In genomic region chr19:10566408-10566657, GRCh38 we compare ENCODE assay signal across 8 cellular contexts. TPM values are rescaled to one million over a fixed set of nuclear protein-coding genes. Genes with fewer than 3 reads are reported as not detected.
DNase-seq lines count a peak whose midpoint lies in the region; ATAC-seq, FAIRE-seq and TF ChIP-seq lines count a peak whose summit lies in the region.

No MANE protein-coding gene starts in this region.

- H3K4me3 Mint-ChIP-seq in activated CD4-positive, alpha-beta T cell treated with anti-CD3 and anti-CD28 coated beads, Interleukin-2, amount 10 ng/mL, durations not matched to agents 24 days and 14 days, result peak overlapping the region; percentile 99

- H3K36me3 ChIP-seq in HepG2 (replicated peaks in 1 of 2; ENCODE audit: control insufficient read depth in 1 of 2, insufficient read depth in 2 of 2, low read length in 2 of 2), result no peaks in the 10 kb centered on the region; a peak in 1 of 5 replicates
- H3K36me3 ChIP-seq in thoracic aorta, result no peaks in the 10 kb centered on the region

- intact Hi-C loops in activated CD4-positive, alpha-beta T cell treated with anti-CD3 and anti-CD28 coated beads, Interleukin-2, amount 10 ng/mL, durations not matched to agents 24 days and 14 days (cut with micrococcal nuclease), result loop anchor here (1.0 to 10.0 kb wide), 12 partner anchors 14 to 462 kb away; partner anchors contain the start of genes ANGPTL6, CARM1, CDC37 and ICAM1
- intact Hi-C loops in HepG2 (cut with micrococcal nuclease; ENCODE audit: unreplicated experiment), result no loop called here

- H3K4me1 Mint-ChIP-seq in activated CD4-positive, alpha-beta T cell treated with anti-CD3 and anti-CD28 coated beads, Interleukin-2, amount 10 ng/mL, durations not matched to agents 24 days and 14 days, result peaks cover 47% of the 10 kb centered on the region

- POLR2A ChIA-PET in HepG2 (lab: Yijun Ruan, JAX), result interaction anchor here (1.0 to 1.6 kb wide), 2 partner anchors 10 kb away, joined by 3 to 4 read pairs; no protein-coding TSS in a partner anchor

- TF ChIP-seq CTCF in HepG2 (CRISPR knock-in tag; IDR thresholded peaks at IDR 0.05), result no peak
- TF ChIP-seq CTCF in thoracic aorta (IDR thresholded peaks at IDR 0.05), result no peak

- no TSS peak for BruUV-seq in HepG2 (replicated peaks; lab: Mats Ljungman, UMichigan)

- in situ Hi-C loops in HepG2 (cut with HindIII; ENCODE audit: extremely low pct_ligation_motif_present, low pct_unique_long_range_greater_than_20kb), result no loop called here

- CTCF ChIA-PET in HepG2 (lab: Yijun Ruan, JAX; ENCODE audit: low intra/inter-chr PET ratio, low total read pairs), result no interaction called here

- H3K36me3 Mint-ChIP-seq in activated CD4-positive, alpha-beta T cell treated with anti-CD3 and anti-CD28 coated beads, Interleukin-2, amount 10 ng/mL, durations not matched to agents 24 days and 14 days (ENCODE audit: low read depth), result peaks cover 43% of the 10 kb centered on the region

- no peaks in the 10 kb centered on the region for H3K9me3 Mint-ChIP-seq in activated CD4-positive, alpha-beta T cell treated with anti-CD3 and anti-CD28 coated beads, Interleukin-2, amount 10 ng/mL, durations not matched to agents 24 days and 14 days

- H3K4me2 ChIP-seq in HepG2 (ENCODE audit: low read depth, low read length), result peak overlapping the region; percentile 84

- H3K27me3 ChIP-seq in HepG2 (ENCODE audit: control insufficient read depth in 1 of 2, insufficient read depth in 2 of 2, low read length in 2 of 2), result no peaks in the 10 kb centered on the region
- no peaks in the 10 kb centered on the region for H3K27me3 ChIP-seq in thoracic aorta (replicated peaks; ENCODE audit: insufficient read depth)

- ATAC-seq in HepG2, result no peak
- no peak for ATAC-seq in thoracic aorta (ENCODE audit: insufficient number of reproducible peaks, low FRiP score, low read depth)

- H4K20me1 ChIP-seq in HepG2 (ENCODE audit: insufficient read depth, low read length), result no peaks in the 10 kb centered on the region

- no peak overlapping the region for H2AFZ ChIP-seq in HepG2 (ENCODE audit: low read length)

- WGBS in HepG2 (ENCODE audit: low lambda C conversion rate), result 53% methylated on average over 4 of the region's 4 CpGs

- TF ChIP-seq EP300 in HepG2 (IDR thresholded peaks at IDR 0.05; ENCODE audit: low read depth in 2 of 2, low read length in 2 of 2), result no peak
- TF ChIP-seq EP300 in HepG2 (CRISPR knock-in tag; IDR thresholded peaks at IDR 0.05; ENCODE audit: borderline replicate concordance), result no peak

- H3K4me3 ChIP-seq in HepG2 (replicated peaks in 1 of 3; ENCODE audit: insufficient read depth in 1 of 3, low read depth in 2 of 3, low read length in 3 of 3) (peak overlapping the region; percentile 49 to 85 (median 55)), thoracic aorta (peak overlapping the region; percentile 96)

- no peak for TF ChIP-seq POLR2A in HepG2 (IDR thresholded peaks at IDR 0.05; ENCODE audit: insufficient read depth in 1 of 2, low read depth in 2 of 2, low read length in 2 of 2)

- peaks cover 3% of the 10 kb centered on the region for H3K27me3 Mint-ChIP-seq in activated CD4-positive, alpha-beta T cell treated with anti-CD3 and anti-CD28 coated beads, Interleukin-2, amount 10 ng/mL, durations not matched to agents 24 days and 14 days

- FAIRE-seq in HepG2 (lab: Jason Lieb, UNC), result no peak

- no peaks in the 10 kb centered on the region for H3K9me3 ChIP-seq in HepG2 (ENCODE audit: low read length)
- H3K9me3 ChIP-seq in thoracic aorta, result no peaks in the 10 kb centered on the region

- TF ChIP-seq RAD21 in HepG2 (CRISPR knock-in tag; IDR thresholded peaks at IDR 0.05), result no peak

- H3K27ac ChIP-seq in angular gyrus (ENCODE audit: low read depth, low read length), result peak overlapping the region; percentile 85
- no peak overlapping the region for H3K27ac ChIP-seq in HepG2 (ENCODE audit: extremely low read length, insufficient read depth, low read length)
- peak overlapping the region; percentile 84 to 90 for H3K27ac ChIP-seq in thoracic aorta

- DNase-seq in activated CD4-positive, alpha-beta T cell treated with anti-CD3 and anti-CD28 coated beads, Interleukin-2, amount 10 ng/mL, durations not matched to agents 24 days and 14 days, result no peak
- DNase-seq in activated CD4-positive, alpha-beta T cell treated with anti-CD3 and anti-CD28 coated beads for 48 hours, result no peak
- DNase-seq in HepG2 (ENCODE audit: low spot score), result no peak
- no peak for DNase-seq in thoracic aorta (ENCODE audit: low spot score)
- no peak for DNase-seq in amniotic stem cell (lab: John Stamatoyannopoulos, UW)
- DNase-seq in Kasumi-1 (lab: John Stamatoyannopoulos, UW), result no peak
- no peak for DNase-seq in NCI-H1092 (lab: John Stamatoyannopoulos, UW)

- peak overlapping the region; percentile 96 for H3K27ac Mint-ChIP-seq in activated CD4-positive, alpha-beta T cell treated with anti-CD3 and anti-CD28 coated beads, Interleukin-2, amount 10 ng/mL, durations not matched to agents 24 days and 14 days

- H3K4me1 ChIP-seq in HepG2 (ENCODE audit: insufficient read depth, low read length), result peaks cover 41% of the 10 kb centered on the region
- H3K4me1 ChIP-seq in thoracic aorta (ENCODE audit: control insufficient read depth in 1 of 2, low read depth in 2 of 2), result peaks cover 28 to 37% of the 10 kb centered on the region in 2 donors

- H3K9ac ChIP-seq in HepG2 (ENCODE audit: insufficient read depth, low read depth, low read length), result 0 out of 2 replicates have a peak overlapping the region, but pooled peaks have one; percentile 42

- H3K79me2 ChIP-seq in HepG2 (ENCODE audit: insufficient read depth, low read length), result peaks cover 10% of the 10 kb centered on the region

RNA-seq across cellular contexts. Expression of gene KRI1, which starts 0.5 kb away (rescaled TPM):
- 84.0 and 90.6 TPM in 2 replicates for total RNA-seq in activated CD4-positive, alpha-beta T cell treated with anti-CD3 and anti-CD28 coated beads, Interleukin-2, amount 10 ng/mL, durations not matched to agents 24 days and 14 days
- 10.2 and 11.7 TPM in 2 replicates for total RNA-seq in HepG2 (2016; rRNA removed; fragmentation: Illumina TruSeq; extraction: Trizol)
- total RNA-seq in HepG2 (2016; cell fraction: cytosol; rRNA removed; fragmentation: Illumina TruSeq; extraction: Trizol; ENCODE audit: low read depth), result 2.3 and 3.1 TPM in 2 replicates
- 8.4 and 12.8 TPM in 2 replicates for total RNA-seq in HepG2 (2016; cell fraction: insoluble cytoplasmic fraction; rRNA removed; fragmentation: Illumina TruSeq; extraction: Trizol)
- total RNA-seq in HepG2 (2016; cell fraction: membrane; rRNA removed; fragmentation: Illumina TruSeq; extraction: Trizol), result 3.2 and 3.9 TPM in 2 replicates
- 9.0 and 10.0 TPM in 2 replicates for total RNA-seq in HepG2 (2016; cell fraction: nucleus; rRNA removed; fragmentation: Illumina TruSeq; extraction: Trizol)
- 9.1 and 12.7 TPM in 2 replicates for polyA plus RNA-seq in HepG2 (2011; rRNA removed)
- 4.8 and 4.9 TPM in 2 replicates for polyA plus RNA-seq in HepG2 (2011; cell fraction: cytosol; rRNA removed)
- 29.3 and 32.2 TPM in 2 replicates for polyA plus RNA-seq in HepG2 (2011; cell fraction: nucleus; rRNA removed)
- polyA plus RNA-seq in HepG2 (2012), result 12.5 and 15.9 TPM in 2 replicates
- 1.9 and 2.1 TPM in 2 replicates for polyA plus RNA-seq in HepG2 (2016; cell fraction: cytosol; fragmentation: Illumina TruSeq; extraction: Trizol; ENCODE audit: low read depth)
- polyA plus RNA-seq in HepG2 (2016; cell fraction: insoluble cytoplasmic fraction; fragmentation: Illumina TruSeq; extraction: Trizol; ENCODE audit: low read depth), result 11.0 and 12.8 TPM in 2 replicates
- polyA plus RNA-seq in HepG2 (2016; cell fraction: membrane; fragmentation: Illumina TruSeq; extraction: Trizol; ENCODE audit: low read depth), result 3.0 and 4.1 TPM in 2 replicates
- polyA plus RNA-seq in HepG2 (2016; cell fraction: nucleus; fragmentation: Illumina TruSeq; extraction: Trizol; ENCODE audit: insufficient read depth, low read depth), result 59.6 and 63.0 TPM in 2 replicates
- polyA minus RNA-seq in HepG2 (2011; rRNA and poly(A)+ RNA removed; ENCODE audit: low replicate concordance), result 12.6 and 33.9 TPM in 2 replicates
- polyA minus RNA-seq in HepG2 (2011; cell fraction: cytosol; rRNA and poly(A)+ RNA removed), result 5.1 and 8.9 TPM in 2 replicates
- 8.8 and 9.8 TPM in 2 replicates for polyA minus RNA-seq in HepG2 (2011; cell fraction: nucleus; rRNA and poly(A)+ RNA removed)
- 10 to 100 TPM; 14.4 to 37.7 TPM for total RNA-seq in thoracic aorta

RNA-seq across cellular contexts. Expression of gene CDKN2D, which starts 2.4 kb away (rescaled TPM):
- 41.0 and 44.2 TPM in 2 replicates for total RNA-seq in activated CD4-positive, alpha-beta T cell treated with anti-CD3 and anti-CD28 coated beads, Interleukin-2, amount 10 ng/mL, durations not matched to agents 24 days and 14 days
- 4.8 and 5.4 TPM in 2 replicates for total RNA-seq in HepG2 (2016; rRNA removed; fragmentation: Illumina TruSeq; extraction: Trizol)
- total RNA-seq in HepG2 (2016; cell fraction: cytosol; rRNA removed; fragmentation: Illumina TruSeq; extraction: Trizol; ENCODE audit: low read depth), result 4.1 and 5.0 TPM in 2 replicates
- total RNA-seq in HepG2 (2016; cell fraction: insoluble cytoplasmic fraction; rRNA removed; fragmentation: Illumina TruSeq; extraction: Trizol), result 4.8 and 5.1 TPM in 2 replicates
- 7.2 and 8.5 TPM in 2 replicates for total RNA-seq in HepG2 (2016; cell fraction: membrane; rRNA removed; fragmentation: Illumina TruSeq; extraction: Trizol)
- total RNA-seq in HepG2 (2016; cell fraction: nucleus; rRNA removed; fragmentation: Illumina TruSeq; extraction: Trizol), result 2.6 and 3.2 TPM in 2 replicates
- polyA plus RNA-seq in HepG2 (2011; rRNA removed), result 8.0 and 8.6 TPM in 2 replicates
- 9.2 and 13.0 TPM in 2 replicates for polyA plus RNA-seq in HepG2 (2011; cell fraction: cytosol; rRNA removed)
- polyA plus RNA-seq in HepG2 (2011; cell fraction: nucleus; rRNA removed), result 7.4 and 7.6 TPM in 2 replicates
- 2.5 and 6.6 TPM in 2 replicates for polyA plus RNA-seq in HepG2 (2012)
- 6.2 and 7.7 TPM in 2 replicates for polyA plus RNA-seq in HepG2 (2016; cell fraction: cytosol; fragmentation: Illumina TruSeq; extraction: Trizol; ENCODE audit: low read depth)
- 6.3 and 8.0 TPM in 2 replicates for polyA plus RNA-seq in HepG2 (2016; cell fraction: insoluble cytoplasmic fraction; fragmentation: Illumina TruSeq; extraction: Trizol; ENCODE audit: low read depth)
- 8.2 and 8.7 TPM in 2 replicates for polyA plus RNA-seq in HepG2 (2016; cell fraction: membrane; fragmentation: Illumina TruSeq; extraction: Trizol; ENCODE audit: low read depth)
- 11.5 and 12.4 TPM in 2 replicates for polyA plus RNA-seq in HepG2 (2016; cell fraction: nucleus; fragmentation: Illumina TruSeq; extraction: Trizol; ENCODE audit: insufficient read depth, low read depth)
- 7.8 and 7.9 TPM in 2 replicates for polyA minus RNA-seq in HepG2 (2011; rRNA and poly(A)+ RNA removed; ENCODE audit: low replicate concordance)
- 1.8 and 2.3 TPM in 2 replicates for polyA minus RNA-seq in HepG2 (2011; cell fraction: cytosol; rRNA and poly(A)+ RNA removed)
- polyA minus RNA-seq in HepG2 (2011; cell fraction: nucleus; rRNA and poly(A)+ RNA removed), result 0.39 and 0.87 TPM in 2 replicates
- 10 to 100 TPM; 16.2 to 21.0 TPM for total RNA-seq in thoracic aorta

RNA-seq across cellular contexts. Expression of gene AP1M2, which starts 20.8 kb away (rescaled TPM):
- not detected in 2 replicates for total RNA-seq in activated CD4-positive, alpha-beta T cell treated with anti-CD3 and anti-CD28 coated beads, Interleukin-2, amount 10 ng/mL, durations not matched to agents 24 days and 14 days
- total RNA-seq in HepG2 (2016; rRNA removed; fragmentation: Illumina TruSeq; extraction: Trizol), result 76.8 and 82.9 TPM in 2 replicates
- 118 and 125 TPM in 2 replicates for total RNA-seq in HepG2 (2016; cell fraction: cytosol; rRNA removed; fragmentation: Illumina TruSeq; extraction: Trizol; ENCODE audit: low read depth)
- 76.9 and 81.0 TPM in 2 replicates for total RNA-seq in HepG2 (2016; cell fraction: insoluble cytoplasmic fraction; rRNA removed; fragmentation: Illumina TruSeq; extraction: Trizol)
- 155 and 171 TPM in 2 replicates for total RNA-seq in HepG2 (2016; cell fraction: membrane; rRNA removed; fragmentation: Illumina TruSeq; extraction: Trizol)
- 20.9 and 33.5 TPM in 2 replicates for total RNA-seq in HepG2 (2016; cell fraction: nucleus; rRNA removed; fragmentation: Illumina TruSeq; extraction: Trizol)
- polyA plus RNA-seq in HepG2 (2011; rRNA removed), result 6.3 and 11.0 TPM in 2 replicates
- polyA plus RNA-seq in HepG2 (2011; cell fraction: cytosol; rRNA removed), result 9.9 and 10.4 TPM in 2 replicates
- polyA plus RNA-seq in HepG2 (2011; cell fraction: nucleus; rRNA removed), result 5.0 and 7.5 TPM in 2 replicates
- 15.7 and 24.8 TPM in 2 replicates for polyA plus RNA-seq in HepG2 (2012)
- polyA plus RNA-seq in HepG2 (2016; cell fraction: cytosol; fragmentation: Illumina TruSeq; extraction: Trizol; ENCODE audit: low read depth), result 112 and 122 TPM in 2 replicates
- polyA plus RNA-seq in HepG2 (2016; cell fraction: insoluble cytoplasmic fraction; fragmentation: Illumina TruSeq; extraction: Trizol; ENCODE audit: low read depth), result 68.0 and 75.6 TPM in 2 replicates
- 140 and 148 TPM in 2 replicates for polyA plus RNA-seq in HepG2 (2016; cell fraction: membrane; fragmentation: Illumina TruSeq; extraction: Trizol; ENCODE audit: low read depth)
- 52.2 and 56.2 TPM in 2 replicates for polyA plus RNA-seq in HepG2 (2016; cell fraction: nucleus; fragmentation: Illumina TruSeq; extraction: Trizol; ENCODE audit: insufficient read depth, low read depth)
- polyA minus RNA-seq in HepG2 (2011; rRNA and poly(A)+ RNA removed; ENCODE audit: low replicate concordance), result 5.0 and 16.3 TPM in 2 replicates
- polyA minus RNA-seq in HepG2 (2011; cell fraction: cytosol; rRNA and poly(A)+ RNA removed), result 3.0 and 5.1 TPM in 2 replicates
- 1.2 and 3.2 TPM in 2 replicates for polyA minus RNA-seq in HepG2 (2011; cell fraction: nucleus; rRNA and poly(A)+ RNA removed)
- 1 to 10 TPM in 1 of 2 donors, not detected in 1; 2.3 TPM for total RNA-seq in thoracic aorta

RNA-seq across cellular contexts. Expression of gene ATG4D, which starts 22.6 kb away (rescaled TPM):
- 36.7 and 40.8 TPM in 2 replicates for total RNA-seq in activated CD4-positive, alpha-beta T cell treated with anti-CD3 and anti-CD28 coated beads, Interleukin-2, amount 10 ng/mL, durations not matched to agents 24 days and 14 days
- total RNA-seq in HepG2 (2016; rRNA removed; fragmentation: Illumina TruSeq; extraction: Trizol) (9.3 and 19.0 TPM in 2 replicates), thoracic aorta (10 to 100 TPM; 17.1 to 30.5 TPM)
- 20.9 and 26.1 TPM in 2 replicates for total RNA-seq in HepG2 (2016; cell fraction: cytosol; rRNA removed; fragmentation: Illumina TruSeq; extraction: Trizol; ENCODE audit: low read depth)
- 8.3 and 18.7 TPM in 2 replicates for total RNA-seq in HepG2 (2016; cell fraction: insoluble cytoplasmic fraction; rRNA removed; fragmentation: Illumina TruSeq; extraction: Trizol)
- total RNA-seq in HepG2 (2016; cell fraction: membrane; rRNA removed; fragmentation: Illumina TruSeq; extraction: Trizol), result 35.4 and 38.3 TPM in 2 replicates
- total RNA-seq in HepG2 (2016; cell fraction: nucleus; rRNA removed; fragmentation: Illumina TruSeq; extraction: Trizol), result 17.2 TPM in 2 replicates
- polyA plus RNA-seq in HepG2 (2011; rRNA removed), result 17.8 and 22.9 TPM in 2 replicates
- 16.1 and 23.3 TPM in 2 replicates for polyA plus RNA-seq in HepG2 (2011; cell fraction: cytosol; rRNA removed)
- polyA plus RNA-seq in HepG2 (2011; cell fraction: nucleus; rRNA removed), result 60.1 and 73.0 TPM in 2 replicates
- polyA plus RNA-seq in HepG2 (2012), result 16.8 and 18.5 TPM in 2 replicates
- polyA plus RNA-seq in HepG2 (2016; cell fraction: cytosol; fragmentation: Illumina TruSeq; extraction: Trizol; ENCODE audit: low read depth), result 22.2 and 28.5 TPM in 2 replicates
- polyA plus RNA-seq in HepG2 (2016; cell fraction: insoluble cytoplasmic fraction; fragmentation: Illumina TruSeq; extraction: Trizol; ENCODE audit: low read depth), result 11.1 and 14.6 TPM in 2 replicates
- polyA plus RNA-seq in HepG2 (2016; cell fraction: membrane; fragmentation: Illumina TruSeq; extraction: Trizol; ENCODE audit: low read depth), result 29.9 and 35.4 TPM in 2 replicates
- 35.0 and 45.7 TPM in 2 replicates for polyA plus RNA-seq in HepG2 (2016; cell fraction: nucleus; fragmentation: Illumina TruSeq; extraction: Trizol; ENCODE audit: insufficient read depth, low read depth)
- 33.4 and 51.6 TPM in 2 replicates for polyA minus RNA-seq in HepG2 (2011; rRNA and poly(A)+ RNA removed; ENCODE audit: low replicate concordance)
- 18.5 and 22.9 TPM in 2 replicates for polyA minus RNA-seq in HepG2 (2011; cell fraction: cytosol; rRNA and poly(A)+ RNA removed)
- 13.3 and 16.9 TPM in 2 replicates for polyA minus RNA-seq in HepG2 (2011; cell fraction: nucleus; rRNA and poly(A)+ RNA removed)

RNA-seq across cellular contexts. Expression of gene S1PR5, which starts 49.1 kb away (rescaled TPM):
- total RNA-seq in activated CD4-positive, alpha-beta T cell treated with anti-CD3 and anti-CD28 coated beads, Interleukin-2, amount 10 ng/mL, durations not matched to agents 24 days and 14 days, result not detected in 2 replicates
- not detected in 2 replicates for total RNA-seq in HepG2 (2016; rRNA removed; fragmentation: Illumina TruSeq; extraction: Trizol)
- total RNA-seq in HepG2 (2016; cell fraction: cytosol; rRNA removed; fragmentation: Illumina TruSeq; extraction: Trizol; ENCODE audit: low read depth), result not detected in 2 replicates
- total RNA-seq in HepG2 (2016; cell fraction: insoluble cytoplasmic fraction; rRNA removed; fragmentation: Illumina TruSeq; extraction: Trizol), result 0.09 TPM in 1 of 2 replicates, not detected in the other
- not detected in 2 replicates for total RNA-seq in HepG2 (2016; cell fraction: membrane; rRNA removed; fragmentation: Illumina TruSeq; extraction: Trizol)
- not detected in 2 replicates for total RNA-seq in HepG2 (2016; cell fraction: nucleus; rRNA removed; fragmentation: Illumina TruSeq; extraction: Trizol)
- polyA plus RNA-seq in HepG2 (2011; rRNA removed), result 0.04 TPM in 1 of 2 replicates, not detected in the other
- polyA plus RNA-seq in HepG2 (2011; cell fraction: cytosol; rRNA removed), result 0.04 TPM in 1 of 2 replicates, not detected in the other
- polyA plus RNA-seq in HepG2 (2011; cell fraction: nucleus; rRNA removed), result not detected in 2 replicates
- polyA plus RNA-seq in HepG2 (2012), result not detected in 2 replicates
- not detected in 2 replicates for polyA plus RNA-seq in HepG2 (2016; cell fraction: cytosol; fragmentation: Illumina TruSeq; extraction: Trizol; ENCODE audit: low read depth)
- not detected in 2 replicates for polyA plus RNA-seq in HepG2 (2016; cell fraction: insoluble cytoplasmic fraction; fragmentation: Illumina TruSeq; extraction: Trizol; ENCODE audit: low read depth)
- polyA plus RNA-seq in HepG2 (2016; cell fraction: membrane; fragmentation: Illumina TruSeq; extraction: Trizol; ENCODE audit: low read depth), result not detected in 2 replicates
- not detected in 2 replicates for polyA plus RNA-seq in HepG2 (2016; cell fraction: nucleus; fragmentation: Illumina TruSeq; extraction: Trizol; ENCODE audit: insufficient read depth, low read depth)
- 0.72 TPM in 1 of 2 replicates, not detected in the other for polyA minus RNA-seq in HepG2 (2011; rRNA and poly(A)+ RNA removed; ENCODE audit: low replicate concordance)
- not detected in 2 replicates for polyA minus RNA-seq in HepG2 (2011; cell fraction: cytosol; rRNA and poly(A)+ RNA removed)
- not detected in 2 replicates for polyA minus RNA-seq in HepG2 (2011; cell fraction: nucleus; rRNA and poly(A)+ RNA removed)
- 1 to 10 TPM; 2.4 to 8.7 TPM for total RNA-seq in thoracic aorta

Comparison
In these comparisons a context has a peak if more than half of its experiments do, and no peak if none do; other contexts are left out.
1. RNA of gene AP1M2, which starts 20.8 kb away (total RNA-seq): 20.9 to 171 TPM in HepG2; 2.3 TPM in thoracic aorta and not detected in activated CD4-positive, alpha-beta T cell treated with anti-CD3 and anti-CD28 coated beads, Interleukin-2, amount 10 ng/mL, durations not matched to agents 24 days and 14 days; every median in the first group is over 4 times any median in the second.